1 cellular context compared by ENCODE assay signal in genomic region chr18:23131693-23132319, GRCh38.
TF ChIP-seq lines count a peak whose summit lies in the region.

No MANE protein-coding gene starts in this region.

TF ChIP-seq in SK-N-SH, 30 proteins besides CTCF, POLR2A, EP300 and RAD21 (continued from another document):
- TF ChIP-seq FOXJ3 (CRISPR knock-in tag; IDR thresholded peaks at IDR 0.05) (no peak), TCF12 (IDR thresholded peaks at IDR 0.05) (no peak), IRF3 (IDR thresholded peaks at IDR 0.05; ENCODE audit: low read depth, low read length) (no peak), MAX (IDR thresholded peaks at IDR 0.05; ENCODE audit: low read depth) (no peak), USF1 (IDR thresholded peaks at IDR 0.05; ENCODE audit: borderline replicate concordance, low read depth) (no peak), NRF1 (IDR thresholded peaks at IDR 0.05; ENCODE audit: low read depth, low read length) (no peak), RCOR1 (IDR thresholded peaks at IDR 0.05; ENCODE audit: low read length) (0 out of 2 replicates have a peak, but pooled peaks have one; percentile 10)
